8 cellular contexts compared by ENCODE assay signal in genomic region chr11:1546536-1547466, GRCh38. TPM values are rescaled to one million over a fixed set of nuclear protein-coding genes. Genes with fewer than 3 reads are reported as not detected.
DNase-seq lines count a peak whose midpoint lies in the region; ATAC-seq and TF ChIP-seq lines count a peak whose summit lies in the region.

No MANE protein-coding gene starts in this region.

- ATAC-seq in naive thymus-derived CD4-positive, alpha-beta T cell: peak; percentile 79
- ATAC-seq in HG02884 (IDR thresholded peaks at IDR 0.05; ENCODE audit: unreplicated experiment): no peak
- ATAC-seq in HG03342 (IDR thresholded peaks at IDR 0.05; ENCODE audit: unreplicated experiment): no peak

- POLR2A ChIA-PET in naive thymus-derived CD4-positive, alpha-beta T cell (lab: Charles Lee): interaction anchor here (0.6 to 3.0 kb wide), 3 partner anchors 23 to 147 kb away, joined by 3 to 21 read pairs (median 3); no protein-coding TSS in a partner anchor

- peak; percentile 38 for TF ChIP-seq CTCF in NB4 (IDR thresholded peaks at IDR 0.05; ENCODE audit: low read depth, low read length)
- TF ChIP-seq CTCF in transverse colon (IDR thresholded peaks at IDR 0.05): peak; percentile 59 to 89 (median 73)

- peak overlapping the region in 1 of 2 donors; percentile 47 for H3K27ac ChIP-seq in esophagus (ENCODE audit: low read depth in 2 of 2, low read length in 1 of 2)
- H3K27ac ChIP-seq in naive thymus-derived CD4-positive, alpha-beta T cell (ENCODE audit: low read depth, low read length): no peak overlapping the region
- H3K27ac ChIP-seq in transverse colon: peak overlapping the region; percentile 62 to 78 (median 72)

- CTCF ChIA-PET in naive thymus-derived CD4-positive, alpha-beta T cell (lab: Charles Lee): interaction anchor here (0.7 to 2.1 kb wide), 4 partner anchors 9 to 84 kb away, joined by 4 to 30 read pairs (median 5); no protein-coding TSS in a partner anchor

- H3K9me3 Mint-ChIP-seq in naive thymus-derived CD4-positive, alpha-beta T cell: no peaks in the 10 kb centered on the region

- no peaks in the 10 kb centered on the region for H3K9me3 ChIP-seq in esophagus (ENCODE audit: control insufficient read depth in 2 of 2, insufficient read depth in 1 of 2, low read depth in 1 of 2, low read length in 1 of 2)
- no peaks in the 10 kb centered on the region for H3K9me3 ChIP-seq in naive thymus-derived CD4-positive, alpha-beta T cell (ENCODE audit: control insufficient read depth in 2 of 3, low read length in 3 of 3)
- H3K9me3 ChIP-seq in transverse colon: no peaks in the 10 kb centered on the region

- intact Hi-C loops in naive thymus-derived CD4-positive, alpha-beta T cell (cut with micrococcal nuclease): loop anchor here (1.0 to 2.0 kb wide), 2 partner anchors 28 to 82 kb away; partner anchors contain the start of gene KRTAP5-5 (in 2 of the 2)
- intact Hi-C loops in transverse colon (cut with DNase I; ENCODE audit: low total_unique reads): loop anchor here (2.0 kb wide), 1 partner anchor 28 kb away; no protein-coding TSS in a partner anchor

- WGBS in esophagus, 2 donors: 1 to 2% methylated on average over 61 to 106 of the region's 106 CpGs
- 2% methylated on average over 85 of the region's 106 CpGs; no CpG with 5 or more reads in 1 of the 2 donors for WGBS in transverse colon (ENCODE audit: low coverage in 1 of 2), 2 donors

- H3K4me3 Mint-ChIP-seq in naive thymus-derived CD4-positive, alpha-beta T cell: peak overlapping the region in 7 of 10 donors; percentile 10 to 73 (median 37)

- peaks cover 0 to 9% (median 0%) of the 10 kb centered on the region in 7 donors for H3K4me1 Mint-ChIP-seq in naive thymus-derived CD4-positive, alpha-beta T cell

- in situ Hi-C loops in transverse colon (cut with MboI; ENCODE audit: low pct_ligation_motif_present in 1 of 4, low pct_unique_long_range_greater_than_20kb in 1 of 4, low sequenced_read_pairs in 3 of 4): no loop called here

- peak; percentile 86 for DNase-seq in GM03348 (ENCODE audit: low spot score)
- DNase-seq in NB4 (ENCODE audit: low read depth): peak; percentile 46
- DNase-seq in activated CD4-positive, alpha-beta T cell treated with anti-CD3 and anti-CD28 coated beads, Interleukin-2, amount 50 U/mL, for 48 hours: peak; percentile 48 to 56
- DNase-seq in naive thymus-derived CD4-positive, alpha-beta T cell: peak in 6 of 9 donors; percentile 46 to 65 (median 55)
- peak; percentile 64 for DNase-seq in transverse colon

- H3K36me3 Mint-ChIP-seq in naive thymus-derived CD4-positive, alpha-beta T cell: no peaks in the 10 kb centered on the region

- H3K27me3 Mint-ChIP-seq in naive thymus-derived CD4-positive, alpha-beta T cell: peaks cover 14 to 49% (median 20%) of the 10 kb centered on the region in 5 donors

- H3K27me3 ChIP-seq in esophagus (ENCODE audit: control insufficient read depth in 1 of 2, insufficient read depth in 2 of 2, low read length in 2 of 2): peaks cover 0 to 5% of the 10 kb centered on the region in 2 donors
- H3K27me3 ChIP-seq in naive thymus-derived CD4-positive, alpha-beta T cell (ENCODE audit: control insufficient read depth in 2 of 2, insufficient read depth in 2 of 2, low read length in 2 of 2): peaks cover 0 to 11% of the 10 kb centered on the region in 2 donors
- peaks cover 26% of the 10 kb centered on the region for H3K27me3 ChIP-seq in transverse colon

- H3K4me1 ChIP-seq in esophagus (ENCODE audit: control insufficient read depth in 2 of 2, insufficient read depth in 2 of 2, low read length in 1 of 2): peaks cover 6 to 22% of the 10 kb centered on the region in 2 donors
- peaks cover 2 to 17% of the 10 kb centered on the region in 2 donors for H3K4me1 ChIP-seq in naive thymus-derived CD4-positive, alpha-beta T cell (ENCODE audit: control insufficient read depth in 2 of 2, insufficient read depth in 2 of 2, low read length in 2 of 2)
- H3K4me1 ChIP-seq in transverse colon: peaks cover 12 to 34% (median 33%) of the 10 kb centered on the region in 4 donors

- H3K4me3 ChIP-seq in NB4 (ENCODE audit: low read depth, low read length) (no peak overlapping the region), esophagus (ENCODE audit: low read depth in 1 of 2, low read length in 2 of 2) (peak overlapping the region; percentile 17 to 26), transverse colon (peak overlapping the region; percentile 14 to 50 (median 36))
- H3K4me3 ChIP-seq in naive thymus-derived CD4-positive, alpha-beta T cell (ENCODE audit: low read length): no peak overlapping the region

- no peak for TF ChIP-seq EP300 in transverse colon (IDR thresholded peaks at IDR 0.05; ENCODE audit: low read depth)

- no peak for TF ChIP-seq POLR2A in NB4 (IDR thresholded peaks at IDR 0.05; ENCODE audit: extremely low read depth, insufficient read length)
- TF ChIP-seq POLR2A in transverse colon (IDR thresholded peaks at IDR 0.05): no peak

- H3K27ac Mint-ChIP-seq in naive thymus-derived CD4-positive, alpha-beta T cell: no peak overlapping the region

- H3K36me3 ChIP-seq in esophagus (ENCODE audit: control insufficient read depth in 2 of 2, insufficient read depth in 2 of 2, low read length in 1 of 2) (no peaks in the 10 kb centered on the region), transverse colon (no peaks in the 10 kb centered on the region)
- no peaks in the 10 kb centered on the region for H3K36me3 ChIP-seq in naive thymus-derived CD4-positive, alpha-beta T cell (ENCODE audit: control insufficient read depth in 2 of 3, insufficient read depth in 3 of 3, low read length in 3 of 3)

RNA-seq across cellular contexts. Expression of gene DUSP8, which starts 25.3 kb away (rescaled TPM):
- polyA plus RNA-seq in esophagus: under 1 TPM; 0.69 to 0.84 TPM
- 10 to 100 TPM in 2 of 5 experiments, 1 to 10 TPM in 2, under 1 TPM in 1; 0.41 to 79.3 (median 4.4) TPM for total RNA-seq in naive thymus-derived CD4-positive, alpha-beta T cell
- polyA plus RNA-seq in naive thymus-derived CD4-positive, alpha-beta T cell: under 1 TPM; 0.22 to 0.35 TPM
- total RNA-seq in transverse colon: 10 to 100 TPM; 13.3 to 31.8 (median 19.8) TPM

RNA-seq across cellular contexts. Expression of gene KRTAP5-1, which starts 38.3 kb away (rescaled TPM):
- not detected for polyA plus RNA-seq in esophagus
- not detected for total RNA-seq in naive thymus-derived CD4-positive, alpha-beta T cell
- polyA plus RNA-seq in naive thymus-derived CD4-positive, alpha-beta T cell: not detected
- not detected for total RNA-seq in transverse colon

RNA-seq across cellular contexts. Expression of gene KRTAP5-2, which starts 51.3 kb away (rescaled TPM):
- polyA plus RNA-seq in esophagus: not detected
- total RNA-seq in naive thymus-derived CD4-positive, alpha-beta T cell: not detected
- not detected for polyA plus RNA-seq in naive thymus-derived CD4-positive, alpha-beta T cell
- not detected for total RNA-seq in transverse colon

Comparison
In these comparisons a context has a peak if more than half of its experiments do, and no peak if none do; other contexts are left out.
1. H3K4me3 ChIP-seq: peak in esophagus (2 of 2) and transverse colon (4 of 4); none in NB4 (single experiment) and naive thymus-derived CD4-positive, alpha-beta T cell (single experiment).
2. Peak in every context shown above with its lines, with median percentiles within 50 percentile points of each other: DNase-seq.